9 cellular contexts compared by ENCODE assay signal in genomic region chr4:23614284-23614892, GRCh38.
A peak's percentile ranks its signal among the peaks of the same experiment; 100 is the strongest.
DNase-seq lines count a peak whose midpoint lies in the region; FAIRE-seq and TF ChIP-seq lines count a peak whose summit lies in the region.
"Had no signal": no experiment of that assay in that cellular context is flagged by ENCODE, and none has a peak within 500 bp of the region (broad histone marks: within the 10 kb centered on the region; RNA-seq: fewer than 3 reads in every experiment).

No MANE protein-coding gene starts in this region.

- no peak overlapping the region for H3K14ac ChIP-seq in neuronal stem cell (ENCODE audit: low read length)

- H3K9ac ChIP-seq in mammary epithelial cell (ENCODE audit: insufficient read depth, low read length) (no peak overlapping the region), neuronal stem cell (ENCODE audit: low read depth, low read length, poor library complexity) (no peak overlapping the region)

- H2AFZ ChIP-seq in mammary epithelial cell (ENCODE audit: low read depth, low read length) (no peak overlapping the region), neuronal stem cell (ENCODE audit: low read length) (peak overlapping the region; percentile 74)

- no peak overlapping the region for H2BK5ac ChIP-seq in neuronal stem cell (ENCODE audit: low read length)

- WGBS in mammary epithelial cell (ENCODE audit: low coverage, missing lambda C conversion rate) = 90% methylated on average over 6 of the region's 6 CpGs
- no CpG with 5 or more reads among the region's 6 CpGs for WGBS in neuronal stem cell (ENCODE audit: extremely low coverage in 2 of 2, insufficient read length in 2 of 2, insufficient replicate concordance in 1 of 2), 2 donors

- H2AK5ac ChIP-seq in neuronal stem cell (ENCODE audit: low read depth, low read length) = no peak overlapping the region

- H3K27ac ChIP-seq in mammary epithelial cell (ENCODE audit: insufficient read depth, low read depth, low read length) (no peak overlapping the region), neuronal stem cell (replicated peaks; ENCODE audit: low read length) (no peak overlapping the region)

- no peak for TF ChIP-seq POLR2A in NB4 (IDR thresholded peaks at IDR 0.05; ENCODE audit: extremely low read depth, insufficient read length)

- TF ChIP-seq CTCF in NB4 (IDR thresholded peaks at IDR 0.05; ENCODE audit: low read depth, low read length) (peak; percentile 59), mammary epithelial cell (conservative IDR thresholded peaks at IDR 0.05 in 1 of 2, IDR thresholded peaks at IDR 0.05 in 1 of 2; ENCODE audit: extremely low read depth in 1 of 2, insufficient read depth in 1 of 2, low read depth in 1 of 2, low read length in 2 of 2) (peak in 1 of 2 donors; percentile 32)

- no peaks in the 10 kb centered on the region for H3K27me3 ChIP-seq in mammary epithelial cell (ENCODE audit: insufficient read depth, low read length)
- no peaks in the 10 kb centered on the region for H3K27me3 ChIP-seq in neuronal stem cell (ENCODE audit: control insufficient read depth in 3 of 3, insufficient read depth in 3 of 3, low read depth in 1 of 3, low read length in 3 of 3)

- H3K18ac ChIP-seq in neuronal stem cell (ENCODE audit: low read length) = no peak overlapping the region

- no peak overlapping the region for H2BK120ac ChIP-seq in neuronal stem cell (ENCODE audit: low read depth, low read length)

- H4K20me1 ChIP-seq in mammary epithelial cell (ENCODE audit: insufficient read depth, low read length) = no peaks in the 10 kb centered on the region

- BruUV-seq in mammary epithelial cell (replicated peaks; lab: Mats Ljungman, UMichigan) = no TSS peak

- no peak overlapping the region for H3K4me2 ChIP-seq in mammary epithelial cell (ENCODE audit: insufficient read depth, low read depth, low read length)
- H3K4me2 ChIP-seq in neuronal stem cell (ENCODE audit: insufficient read depth, low read length, poor library complexity, severe bottlenecking) = no peak overlapping the region

- intact Hi-C loops in mammary epithelial cell (cut with micrococcal nuclease) = no loop called here

- no peak overlapping the region for H3K4ac ChIP-seq in neuronal stem cell (ENCODE audit: low read length)

- H3K79me2 ChIP-seq in mammary epithelial cell (ENCODE audit: insufficient read depth, low read length) = no peaks in the 10 kb centered on the region

- no peaks in the 10 kb centered on the region for H3K79me1 ChIP-seq in neuronal stem cell (ENCODE audit: low read depth, low read length)

- H3K9me3 ChIP-seq in mammary epithelial cell (replicated peaks; ENCODE audit: insufficient read depth, low read length) = no peaks in the 10 kb centered on the region
- peaks cover 0 to 2% of the 10 kb centered on the region in 2 donors for H3K9me3 ChIP-seq in neuronal stem cell (replicated peaks in 1 of 2; ENCODE audit: control insufficient read depth in 2 of 2, insufficient read depth in 1 of 2, low read depth in 1 of 2, low read length in 2 of 2)

- H2BK12ac ChIP-seq in neuronal stem cell (ENCODE audit: low read length) = no peak overlapping the region

- H2BK15ac ChIP-seq in neuronal stem cell (ENCODE audit: low read length) = no peak overlapping the region

- DNase-seq in NCI-H2107 treated with DMSO at 0.1 percent for 48 hours (lab: John Stamatoyannopoulos, UW; ENCODE audit: unreplicated experiment) (peak; percentile 1), NCI-H2107 (lab: John Stamatoyannopoulos, UW) (no peak), NB4 (ENCODE audit: low read depth) (peak; percentile 65), mammary epithelial cell (peak; percentile 0), neuronal stem cell (ENCODE audit: low spot score) (no peak), cerebellar nuclear complex (lab: John Stamatoyannopoulos, UW) (no peak), CD1c-positive myeloid dendritic cell (ENCODE audit: extremely low spot score) (no peak), frontal cortex (ENCODE audit: low spot score in 2 of 2) (no peak)

- CTCF ChIA-PET in mammary epithelial cell (lab: Charles Lee; ENCODE audit: low non-redundant PET) = no interaction called here

- no peaks in the 10 kb centered on the region for H3K36me3 ChIP-seq in mammary epithelial cell (ENCODE audit: insufficient read depth, low read length)
- H3K36me3 ChIP-seq in neuronal stem cell (replicated peaks in 1 of 2; ENCODE audit: control insufficient read depth in 2 of 2, insufficient read depth in 2 of 2, low read length in 2 of 2) = no peaks in the 10 kb centered on the region

- no peak for FAIRE-seq in frontal cortex (lab: Jason Lieb, UNC)
- FAIRE-seq: TTC549 had no signal

- dilution Hi-C loops in mammary epithelial cell (cut with HindIII; ENCODE audit: low sequenced_read_pairs) = no loop called here

- H4K8ac ChIP-seq in neuronal stem cell (ENCODE audit: low read depth, low read length) = peak overlapping the region; percentile 92

- no peak overlapping the region for H4K91ac ChIP-seq in neuronal stem cell (ENCODE audit: low read depth, low read length, poor library complexity)

- in situ Hi-C loops in mammary epithelial cell (cut with MboI; ENCODE audit: low sequenced_read_pairs in 2 of 2) = no loop called here

- H3K23ac ChIP-seq in neuronal stem cell (ENCODE audit: low read depth, low read length, poor library complexity) = no peak overlapping the region

- no peaks in the 10 kb centered on the region for H3K4me1 ChIP-seq in mammary epithelial cell (ENCODE audit: insufficient read depth, low read length)
- H3K4me1 ChIP-seq in neuronal stem cell (ENCODE audit: control insufficient read depth in 2 of 2, insufficient read depth in 1 of 2, low read depth in 1 of 2, low read length in 2 of 2) = no peaks in the 10 kb centered on the region

- H3K4me3 ChIP-seq in NB4 (ENCODE audit: low read depth, low read length) = no peak overlapping the region
- no peak overlapping the region for H3K4me3 ChIP-seq in mammary epithelial cell (replicated peaks in 1 of 3; ENCODE audit: insufficient read depth in 1 of 3, low read depth in 2 of 3, low read length in 3 of 3)
- no peak overlapping the region for H3K4me3 ChIP-seq in neuronal stem cell (ENCODE audit: low read length in 2 of 2)

Comparison
In these comparisons a context has a peak if more than half of its experiments do, and no peak if none do; other contexts are left out.
1. DNase-seq: peak in NCI-H2107 treated with DMSO at 0.1 percent for 48 hours (single experiment), NB4 (single experiment) and mammary epithelial cell (single experiment); none in NCI-H2107 (single experiment), neuronal stem cell (single experiment), cerebellar nuclear complex (0 of 2), CD1c-positive myeloid dendritic cell (single experiment) and frontal cortex (0 of 2).